In genomic region chr20:3788685-3789155, GRCh38 we compare ENCODE assay signal across 11 cellular contexts. TPM values are rescaled to one million over a fixed set of nuclear protein-coding genes. Genes with fewer than 3 reads are reported as not detected.
DNase-seq lines count a peak whose midpoint lies in the region; FAIRE-seq and TF ChIP-seq lines count a peak whose summit lies in the region.
"Had no signal": no experiment of that assay in that cellular context is flagged by ENCODE, and none has a peak within 500 bp of the region (broad histone marks: within the 10 kb centered on the region; RNA-seq: fewer than 3 reads in every experiment).

No MANE protein-coding gene starts in this region.

- H3K27me3 Mint-ChIP-seq in Caco-2 (ENCODE audit: insufficient read depth, unreplicated experiment), result peaks cover 3% of the 10 kb centered on the region

- H3K4me1 ChIP-seq in Caco-2 (peaks cover 23% of the 10 kb centered on the region), kidney (ENCODE audit: control insufficient read depth in 1 of 2, insufficient read depth in 1 of 2, low read depth in 1 of 2, low read length in 2 of 2) (peaks cover 12 to 18% of the 10 kb centered on the region in 2 donors)

- H3K9me3 Mint-ChIP-seq in Caco-2 (ENCODE audit: unreplicated experiment), result no peaks in the 10 kb centered on the region

- POLR2A ChIA-PET in Caco-2 (lab: Charles Lee), result interaction anchor here (0.7 kb wide), 1 partner anchor 30 kb away, joined by 3 read pairs; no protein-coding TSS in a partner anchor

- H3K36me3 Mint-ChIP-seq in Caco-2 (ENCODE audit: insufficient read depth, unreplicated experiment), result peaks cover 7% of the 10 kb centered on the region

- DNase-seq in DMS 273 (lab: John Stamatoyannopoulos, UW; ENCODE audit: unreplicated experiment), result peak; percentile 21
- no peak for DNase-seq in DMS 273 treated with DMSO at 0.1 percent for 48 hours (lab: John Stamatoyannopoulos, UW)
- no peak for DNase-seq in Caco-2
- DNase-seq in SHP77 treated with DMSO at 0.1 percent for 48 hours (lab: John Stamatoyannopoulos, UW), result peak; percentile 8
- DNase-seq in kidney, result peak; percentile 16
- no peak for DNase-seq in germinal center (ENCODE audit: low spot score)
- no peak for DNase-seq in NOMO-1 treated with dmso at 0.1 percent for 144 hours (lab: John Stamatoyannopoulos, UW; ENCODE audit: unreplicated experiment)
- no peak for DNase-seq in stimulated activated CD4-positive, alpha-beta T cell treated with anti-CD3 and anti-CD28 coated beads, Interleukin-4, amount 100 ng/mL, for 24 hours
- DNase-seq: H7, KBM-7 had no signal

- H3K4me3 Mint-ChIP-seq in Caco-2 (ENCODE audit: unreplicated experiment), result peak overlapping the region; percentile 5

- TF ChIP-seq CTCF in Caco-2 (IDR thresholded peaks at IDR 0.05; ENCODE audit: insufficient read depth in 1 of 2, low read depth in 1 of 2, low read length in 1 of 2, severe bottlenecking in 1 of 2, unreplicated experiment in 1 of 2) (no peak), kidney (IDR thresholded peaks at IDR 0.05; ENCODE audit: borderline replicate concordance, extremely low read depth, insufficient read depth) (no peak)

- no peak overlapping the region for H3K4me3 ChIP-seq in Caco-2 (ENCODE audit: low read depth, low read length)
- no peak overlapping the region for H3K4me3 ChIP-seq in kidney (ENCODE audit: low read length in 2 of 2)

- no TSS peak for BruUV-seq in Caco-2 (replicated peaks; lab: Mats Ljungman, UMichigan)

- no peaks in the 10 kb centered on the region for H3K9me3 ChIP-seq in Caco-2
- no peaks in the 10 kb centered on the region for H3K9me3 ChIP-seq in kidney (ENCODE audit: control insufficient read depth in 1 of 2, low read length in 2 of 2)

- peaks cover 7% of the 10 kb centered on the region for H3K4me1 Mint-ChIP-seq in Caco-2 (ENCODE audit: low read depth, unreplicated experiment)

- H3K27ac ChIP-seq in kidney (ENCODE audit: low read depth in 2 of 2, low read length in 2 of 2), result no peak overlapping the region
- H3K27ac ChIP-seq: 22Rv1 had no signal

- no peak for FAIRE-seq in kidney (lab: Jason Lieb, UNC)

- CTCF ChIA-PET in Caco-2 (lab: Charles Lee), result no interaction called here

- H3K9ac ChIP-seq in kidney (ENCODE audit: low read length in 2 of 2), result no peak overlapping the region

- H3K27me3 ChIP-seq in Caco-2 (replicated peaks; ENCODE audit: control insufficient read depth, insufficient read depth, low read length), result no peaks in the 10 kb centered on the region

- H3K36me3 ChIP-seq in Caco-2 (ENCODE audit: control insufficient read depth, insufficient read depth, low read length) (no peaks in the 10 kb centered on the region), kidney (ENCODE audit: control insufficient read depth in 1 of 2, insufficient read depth in 2 of 2, low read length in 2 of 2) (no peaks in the 10 kb centered on the region)

- no peak overlapping the region for H3K27ac Mint-ChIP-seq in Caco-2 (ENCODE audit: unreplicated experiment)

- intact Hi-C loops in Caco-2 (cut with micrococcal nuclease; ENCODE audit: unreplicated experiment), result loop anchor here (5.0 kb wide), 1 partner anchor 69 kb away; no protein-coding TSS in a partner anchor
- intact Hi-C loops in kidney (cut with DNase I), result no loop called here

RNA-seq across cellular contexts. Expression of gene CENPB, which starts 2.2 kb away (rescaled TPM):
- total RNA-seq in Caco-2 (2022) (72.7 and 84.3 TPM in 2 replicates), kidney (99.8 TPM)
- polyA plus RNA-seq in kidney (ENCODE audit: insufficient read depth, low read depth, low replicate concordance), result 56.2 TPM

RNA-seq across cellular contexts. Expression of gene CDC25B, which starts 7.4 kb away (rescaled TPM):
- total RNA-seq in Caco-2 (2022) (59.0 and 66.7 TPM in 2 replicates), kidney (40.3 TPM)
- 24.1 TPM for polyA plus RNA-seq in kidney (ENCODE audit: insufficient read depth, low read depth, low replicate concordance)

RNA-seq across cellular contexts. Expression of gene SPEF1, which starts 7.5 kb away (rescaled TPM):
- total RNA-seq in Caco-2 (2022), result not detected in 2 replicates
- 3.4 TPM for total RNA-seq in kidney
- 3.8 TPM for polyA plus RNA-seq in kidney (ENCODE audit: insufficient read depth, low read depth, low replicate concordance)

RNA-seq across cellular contexts. Expression of gene ADISSP, which starts 21.2 kb away (rescaled TPM):
- total RNA-seq in Caco-2 (2022), result 54.7 and 56.1 TPM in 2 replicates
- 26.3 TPM for total RNA-seq in kidney
- polyA plus RNA-seq in kidney (ENCODE audit: insufficient read depth, low read depth, low replicate concordance), result 31.8 TPM

RNA-seq across cellular contexts. Expression of gene AP5S1, which starts 31.6 kb away (rescaled TPM):
- total RNA-seq in Caco-2 (2022) (14.9 and 17.3 TPM in 2 replicates), kidney (19.5 TPM)
- 16.0 TPM for polyA plus RNA-seq in kidney (ENCODE audit: insufficient read depth, low read depth, low replicate concordance)

Comparison
In these comparisons a context has a peak if more than half of its experiments do, and no peak if none do; other contexts are left out.
1. DNase-seq: peak in DMS 273 (single experiment), SHP77 treated with DMSO at 0.1 percent for 48 hours (single experiment) and kidney (single experiment); none in DMS 273 treated with DMSO at 0.1 percent for 48 hours (single experiment), Caco-2 (0 of 2), germinal center (single experiment), NOMO-1 treated with dmso at 0.1 percent for 144 hours (single experiment) and stimulated activated CD4-positive, alpha-beta T cell treated with anti-CD3 and anti-CD28 coated beads, Interleukin-4, amount 100 ng/mL, for 24 hours (single experiment).